In the genomic region with DNA sequence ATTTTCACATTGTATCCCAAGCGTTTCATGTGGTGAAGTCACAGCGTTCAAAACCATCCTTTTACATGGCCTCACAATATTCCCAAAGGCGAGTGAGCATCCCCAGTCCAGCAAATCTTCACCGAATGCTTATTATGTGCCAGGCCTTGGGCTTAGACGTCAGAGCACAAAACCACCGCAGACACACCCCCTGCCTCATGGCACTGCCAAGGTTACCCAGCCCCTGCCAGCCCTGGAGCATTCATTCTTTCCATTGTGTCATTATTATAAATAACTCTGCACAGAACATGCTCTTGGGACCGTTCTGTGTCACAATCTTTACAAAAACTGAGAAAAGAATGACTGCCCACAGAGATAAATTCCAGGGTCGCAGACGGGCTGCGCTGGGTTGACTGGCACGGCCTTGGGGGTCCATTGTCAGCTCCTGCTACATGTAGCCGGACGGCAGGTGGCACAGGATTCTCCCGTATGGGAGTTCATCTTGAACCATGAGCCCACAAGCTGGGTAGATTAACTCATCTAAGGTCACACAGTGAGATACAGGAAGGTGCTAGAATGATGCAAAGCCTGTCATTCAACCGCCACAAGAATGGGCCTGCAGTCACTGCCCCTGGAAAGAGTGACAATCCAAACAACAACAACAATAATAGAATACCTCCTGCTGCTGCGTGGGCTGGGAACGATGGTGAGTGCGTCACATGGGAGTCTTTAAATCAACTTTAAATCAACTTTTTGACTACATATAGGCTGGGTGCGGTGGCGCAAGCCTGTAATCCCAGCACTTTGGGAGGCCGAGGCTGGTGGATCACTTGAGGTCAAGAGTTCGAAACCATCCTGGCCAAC, we compare ENCODE assay signal across 24 cellular contexts. TPM values are rescaled to one million over a fixed set of nuclear protein-coding genes. Genes with fewer than 3 reads are reported as not detected.
"Had no signal": no experiment of that assay in that cellular context is flagged by ENCODE, and none has a peak within 500 bp of the region (broad histone marks: within the 10 kb centered on the region; RNA-seq: fewer than 3 reads in every experiment).

No MANE protein-coding gene starts in this region.

- H3K4me1 ChIP-seq: neural progenitor cell had no signal

- H3K36me3 ChIP-seq: neural progenitor cell had no signal

- ATAC-seq: activated CD4-positive, CD25-positive, alpha-beta regulatory T cell treated with anti-CD3 and anti-CD28 coated beads, Interleukin-2, amount 50 U/mL, for 24 hours; activated CD8-positive, alpha-beta memory T cell treated with anti-CD3 and anti-CD28 coated beads, Interleukin-2, amount 10 ng/mL, durations not matched to agents 7 days and 5 days; activated CD8-positive, alpha-beta T cell treated with anti-CD3 and anti-CD28 coated beads for 36 hours; gastroesophageal sphincter; left colon; stimulated activated naive CD8-positive, alpha-beta T cell treated with anti-CD3 and anti-CD28 coated beads, Interleukin-15, Interleukin-2, amounts not matched to agents 100 U/mL and 50 U/mL, for 24 hours had no signal

- H3K4me3 ChIP-seq: gastroesophageal sphincter, lung, neural progenitor cell, tibial nerve had no signal

- H3K27ac ChIP-seq: gastroesophageal sphincter, neural progenitor cell, tibial nerve, VCaP had no signal

- H3K9me3 ChIP-seq: gastroesophageal sphincter, tibial nerve had no signal

- H3K27me3 ChIP-seq: neural progenitor cell, tibial nerve had no signal

- DNase-seq: activated CD4-positive, alpha-beta T cell treated with anti-CD3 and anti-CD28 coated beads, Interleukin-2, amount 10 ng/mL, durations not matched to agents 7 days and 5 days; activated CD8-positive, alpha-beta memory T cell treated with anti-CD3 and anti-CD28 coated beads, Interleukin-2, amount 10 ng/mL, durations not matched to agents 7 days and 5 days; activated CD8-positive, alpha-beta T cell treated with anti-CD3 and anti-CD28 coated beads for 36 hours; activated effector memory CD4-positive, alpha-beta T cell treated with anti-CD3 and anti-CD28 coated beads, Interleukin-2, amount 50 U/mL, for 16 hours; activated naive CD4-positive, alpha-beta T cell treated with anti-CD3 and anti-CD28 coated beads, Interleukin-2, amount 10 ng/mL, durations not matched to agents 7 days and 5 days; activated T-cell treated with anti-CD3 and anti-CD28 coated beads for 4 hours; caudate nucleus; effector memory CD4-positive, alpha-beta T cell; head of caudate nucleus; islet precursor cell; left colon; naive B cell; stimulated activated CD4-positive, alpha-beta T cell treated with anti-CD3 and anti-CD28 coated beads, Interleukin-12 subunit alpha, Interleukin-12 subunit beta, amount 100 ng/mL, for 4 hours; stimulated activated CD4-positive, alpha-beta T cell treated with anti-CD3 and anti-CD28 coated beads, Interleukin-4, amount 100 ng/mL, for 4 hours; stimulated activated naive CD8-positive, alpha-beta T cell treated with anti-CD3 and anti-CD28 coated beads, Interleukin-15, Interleukin-2, amounts not matched to agents 100 U/mL and 50 U/mL, for 24 hours; substantia nigra had no signal

RNA-seq across cellular contexts. Expression of gene NECAB2, which starts 4.5 kb away (rescaled TPM):
- total RNA-seq: activated CD4-positive, alpha-beta T cell treated with anti-CD3 and anti-CD28 coated beads, Interleukin-2, amount 10 ng/mL, durations not matched to agents 7 days and 5 days; activated CD8-positive, alpha-beta memory T cell treated with anti-CD3 and anti-CD28 coated beads, Interleukin-2, amount 10 ng/mL, durations not matched to agents 7 days and 5 days; activated CD8-positive, alpha-beta T cell treated with anti-CD3 and anti-CD28 coated beads for 36 hours; dermis microvascular lymphatic vessel endothelial cell; T-helper 2 cell treated with Interferon-gamma antibody and Interleukin-4, amounts not matched to agents 100 ng/mL and 5 ng/mL, for 36 hours had no signal
